Comparison of ENCODE assay signal across 20 cellular contexts in the genomic region with DNA sequence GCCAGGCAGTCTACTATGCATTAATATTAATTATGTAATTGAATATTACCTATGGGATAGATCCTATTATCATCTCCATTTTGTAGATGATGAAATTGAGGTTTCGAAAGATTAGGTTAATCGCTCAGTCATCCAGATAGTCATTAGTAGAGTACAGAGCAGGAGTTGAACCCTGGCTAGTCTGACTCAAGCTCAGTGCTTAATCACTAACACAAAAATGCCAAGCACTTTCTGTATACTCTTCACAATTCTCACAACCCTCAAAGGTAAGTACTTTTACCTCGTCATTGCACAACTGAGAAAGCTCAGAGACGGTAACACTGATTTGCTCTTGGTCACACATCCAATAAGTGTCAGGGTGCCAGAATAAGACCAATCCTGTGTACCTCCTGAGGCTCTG.
"Had no signal": no experiment of that assay in that cellular context is flagged by ENCODE, and none has a peak within 500 bp of the region (broad histone marks: within the 10 kb centered on the region; RNA-seq: fewer than 3 reads in every experiment).

No MANE protein-coding gene starts in this region.

- DNase-seq: activated CD4-positive, alpha-beta T cell treated with anti-CD3 and anti-CD28 coated beads, Interleukin-2, amount 50 U/mL, for 48 hours; activated gamma-delta T cell; adrenal gland; dermis blood vessel endothelial cell; erythroblast; gastrocnemius medialis; heart left ventricle; left ventricle myocardium superior; mesenchymal stem cell; natural killer cell; pancreas; spleen; stimulated activated naive B cell treated with anti-CD40 and anti-IgM and Interleukin-4, amounts not matched to agents 10 μg/mL and 1 μg/mL and 100 μg/mL, for 72 hours; SW 1271; T-helper 2 cell had no signal

- ATAC-seq: activated naive CD4-positive, alpha-beta T cell treated with anti-CD3 and anti-CD28 coated beads, Interleukin-2, amount 50 U/mL, for 72 hours; gastrocnemius medialis; left ventricle myocardium superior; natural killer cell; sciatic nerve; stimulated activated naive B cell treated with anti-CD40 and anti-IgM and Interleukin-4, amounts not matched to agents 10 μg/mL and 1 μg/mL and 100 μg/mL, for 72 hours had no signal

- H3K27ac ChIP-seq: adrenal gland, cardiac muscle cell, gastrocnemius medialis, heart left ventricle, neutrophil, pancreas, spleen, thoracic aorta had no signal

- H3K4me1 ChIP-seq: adrenal gland, gastrocnemius medialis, heart left ventricle, pancreas, spleen had no signal

- H3K9me3 ChIP-seq: adrenal gland, gastrocnemius medialis, heart left ventricle, neutrophil, pancreas, spleen, thoracic aorta had no signal

- H3K4me3 ChIP-seq: adrenal gland, cardiac muscle cell, gastrocnemius medialis, heart left ventricle, pancreas, spleen, thoracic aorta had no signal

- H3K27me3 ChIP-seq: adrenal gland, cardiac muscle cell, gastrocnemius medialis, pancreas had no signal

- FAIRE-seq: pancreas had no signal

- H3K36me3 ChIP-seq: adrenal gland, cardiac muscle cell, gastrocnemius medialis, heart left ventricle, neutrophil, pancreas, spleen, thoracic aorta had no signal
